Comparison of ENCODE assay signal across 8 cellular contexts in the genomic region with DNA sequence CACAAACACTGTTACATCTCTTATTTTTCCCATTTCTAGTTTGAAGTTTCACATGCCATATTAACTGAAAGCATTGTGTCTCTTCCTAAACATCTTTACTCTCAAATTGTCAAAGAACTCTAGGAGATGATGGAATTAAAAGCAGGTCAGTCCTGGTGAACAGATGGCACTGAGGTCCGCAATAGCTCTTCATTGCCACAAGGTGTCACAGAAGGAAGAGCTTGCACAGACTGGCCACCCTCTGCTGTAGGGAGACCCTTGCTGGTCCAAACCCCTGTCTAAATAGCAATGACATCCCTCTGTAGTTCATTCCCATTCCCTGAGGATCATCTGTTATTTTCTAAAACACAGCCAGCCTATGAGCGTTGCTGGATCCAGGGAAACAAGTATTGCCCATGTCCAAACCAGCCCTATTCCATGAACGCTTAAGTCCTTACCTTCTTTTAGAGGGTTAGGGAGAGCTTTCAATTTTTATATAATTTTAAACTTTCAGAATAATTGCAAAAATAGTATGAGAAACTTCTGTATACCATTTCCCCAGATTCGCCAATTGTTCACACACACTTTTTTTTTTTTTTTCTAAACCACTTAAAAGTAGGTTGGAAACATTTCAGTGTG. TPM values are rescaled to one million over a fixed set of nuclear protein-coding genes. Genes with fewer than 3 reads are reported as not detected.
DNase-seq lines count a peak whose midpoint lies in the region; ATAC-seq and TF ChIP-seq lines count a peak whose summit lies in the region.

No MANE protein-coding gene starts in this region.

- no peak overlapping the region for H3K27ac ChIP-seq in colonic mucosa

- H3K4me3 ChIP-seq in colonic mucosa: no peak overlapping the region

- peaks cover 0 to 3% (median under 1%) of the 10 kb centered on the region in 7 donors for H3K9me3 Mint-ChIP-seq in CD14-positive monocyte

- no peak overlapping the region for H3K27ac Mint-ChIP-seq in CD14-positive monocyte

- H3K27me3 Mint-ChIP-seq in CD14-positive monocyte (ENCODE audit: low read depth in 3 of 3): peaks cover 0 to 1% (median 0%) of the 10 kb centered on the region in 3 donors

- no peaks in the 10 kb centered on the region for H3K4me1 ChIP-seq in colonic mucosa

- DNase-seq in CD14-positive monocyte (ENCODE audit: low spot score) (no peak), NCI-H524 (lab: John Stamatoyannopoulos, UW) (peak; percentile 59 to 80), colonic mucosa (no peak), retina (peak; percentile 36), NCI-H1417 treated with DMSO at 0.1 percent for 48 hours (lab: John Stamatoyannopoulos, UW) (no peak)
- DNase-seq in stimulated activated CD4-positive, alpha-beta T cell treated with anti-CD3 and anti-CD28 coated beads, Interleukin-4, amount 100 ng/mL, for 4 hours: no peak

- ATAC-seq in GM18511 (IDR thresholded peaks at IDR 0.05; ENCODE audit: unreplicated experiment) (peak; percentile 79), HG02973 (IDR thresholded peaks at IDR 0.05; ENCODE audit: unreplicated experiment) (peak; percentile 85)

- H3K4me3 Mint-ChIP-seq in CD14-positive monocyte: no peak overlapping the region

- intact Hi-C loops in CD14-positive monocyte (cut with micrococcal nuclease) (no loop called here), colonic mucosa (cut with DNase I) (no loop called here)

- no peaks in the 10 kb centered on the region for H3K27me3 ChIP-seq in colonic mucosa

- peaks cover 23% of the 10 kb centered on the region for H3K4me1 Mint-ChIP-seq in CD14-positive monocyte

- H3K36me3 ChIP-seq in colonic mucosa: no peaks in the 10 kb centered on the region

- H3K36me3 Mint-ChIP-seq in CD14-positive monocyte: no peaks in the 10 kb centered on the region

- peak; percentile 46 for TF ChIP-seq CTCF in CD14-positive monocyte (IDR thresholded peaks at IDR 0.05)
- peak; percentile 31 for TF ChIP-seq CTCF in colonic mucosa (IDR thresholded peaks at IDR 0.05)

- no peak overlapping the region for H3K9ac ChIP-seq in colonic mucosa (ENCODE audit: low read depth in 2 of 2, low read length in 2 of 2)

- no peaks in the 10 kb centered on the region for H3K9me3 ChIP-seq in colonic mucosa

RNA-seq across cellular contexts. Expression of a gene that starts 10.1 kb away (rescaled TPM):
- 10 to 100 TPM; 54.6 to 67.7 TPM for polyA plus RNA-seq in CD14-positive monocyte
- 10 to 100 TPM; 79.8 to 95.0 TPM for total RNA-seq in colonic mucosa

Comparison
In these comparisons a context has a peak if more than half of its experiments do, and no peak if none do; other contexts are left out.
1. DNase-seq: peak in NCI-H524 (2 of 2) and retina (single experiment); none in CD14-positive monocyte (single experiment), colonic mucosa (single experiment), NCI-H1417 treated with DMSO at 0.1 percent for 48 hours (single experiment) and stimulated activated CD4-positive, alpha-beta T cell treated with anti-CD3 and anti-CD28 coated beads, Interleukin-4, amount 100 ng/mL, for 4 hours (0 of 2).